ENCODE assay signal across 8 cellular contexts in the genomic region with DNA sequence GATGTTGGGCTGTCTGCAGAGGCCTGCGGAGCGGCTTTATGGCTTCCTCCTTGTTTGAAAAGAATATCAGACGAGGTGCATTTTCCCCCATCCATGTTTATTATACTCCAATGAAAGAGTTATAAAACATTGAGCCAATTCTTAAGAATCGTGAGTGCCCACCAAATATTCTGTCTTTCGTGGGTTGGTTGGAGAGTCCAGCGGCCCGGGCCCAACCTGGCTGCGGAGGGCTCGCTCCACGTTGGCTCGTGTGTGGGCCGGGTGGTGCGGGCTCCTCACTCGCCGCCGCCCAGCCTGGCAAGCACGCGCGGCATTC. TPM values are rescaled to one million over a fixed set of nuclear protein-coding genes. Genes with fewer than 3 reads are reported as not detected.
DNase-seq lines count a peak whose midpoint lies in the region; ATAC-seq, FAIRE-seq and TF ChIP-seq lines count a peak whose summit lies in the region.

No MANE protein-coding gene starts in this region.

- H4K8ac ChIP-seq in mesendoderm (ENCODE audit: low read depth, low read length): no peak overlapping the region

- no peak overlapping the region for H4K5ac ChIP-seq in mesendoderm (ENCODE audit: low read length)

- peak overlapping the region; percentile 91 for H3K56ac ChIP-seq in mesendoderm (ENCODE audit: low read length)

- TF ChIP-seq CTCF in bronchial epithelial cell (IDR thresholded peaks at IDR 0.05; ENCODE audit: insufficient read depth, low read length, severe bottlenecking): no peak
- no peak for TF ChIP-seq CTCF in upper lobe of left lung (IDR thresholded peaks at IDR 0.05)

- H3K79me1 ChIP-seq in mesendoderm (ENCODE audit: low read length): peaks cover 18% of the 10 kb centered on the region

- H3K36me3 ChIP-seq in bronchial epithelial cell (ENCODE audit: control insufficient read depth, insufficient read depth, low read length): peaks cover 2% of the 10 kb centered on the region
- peaks cover 2% of the 10 kb centered on the region for H3K36me3 ChIP-seq in mesendoderm (ENCODE audit: control insufficient read depth, insufficient read depth, low read length)
- peaks cover 0 to 8% (median 0%) of the 10 kb centered on the region in 4 donors for H3K36me3 ChIP-seq in upper lobe of left lung

- H3K9me3 ChIP-seq in upper lobe of left lung: no peaks in the 10 kb centered on the region

- ATAC-seq in upper lobe of left lung (ENCODE audit: low FRiP score in 2 of 2) (no peak), GM21515 (IDR thresholded peaks at IDR 0.05; ENCODE audit: unreplicated experiment) (no peak)

- H3K18ac ChIP-seq in mesendoderm (ENCODE audit: low read length): peak overlapping the region; percentile 75

- peaks cover 57% of the 10 kb centered on the region for H3K27me3 Mint-ChIP-seq in activated naive CD4-positive, alpha-beta T cell treated with anti-CD3 and anti-CD28 coated beads, Interleukin-2, amount 10 ng/mL, durations not matched to agents 7 days and 5 days

- FAIRE-seq in bronchial epithelial cell (lab: Jason Lieb, UNC): no peak

- H3K23ac ChIP-seq in mesendoderm (ENCODE audit: low read length): no peak overlapping the region

- peak overlapping the region; percentile 60 for H3K4me3 Mint-ChIP-seq in activated naive CD4-positive, alpha-beta T cell treated with anti-CD3 and anti-CD28 coated beads, Interleukin-2, amount 10 ng/mL, durations not matched to agents 7 days and 5 days

- no peak overlapping the region for H2BK15ac ChIP-seq in mesendoderm (replicated peaks; ENCODE audit: low read depth)

- H3K4ac ChIP-seq in mesendoderm (ENCODE audit: low read depth, low read length): peak overlapping the region; percentile 73

- no peak for TF ChIP-seq EP300 in upper lobe of left lung (IDR thresholded peaks at IDR 0.05)

- no peak overlapping the region for H2AK5ac ChIP-seq in mesendoderm (ENCODE audit: low read length)

- H3K4me3 ChIP-seq in bronchial epithelial cell (ENCODE audit: low read depth, low read length) (peak overlapping the region; percentile 51), mesendoderm (ENCODE audit: low read length) (no peak overlapping the region), upper lobe of left lung (peak overlapping the region in 3 of 4 donors; percentile 52 to 79 (median 66))

- WGBS in mesendoderm (ENCODE audit: extremely low coverage, insufficient coverage, low lambda C conversion rate): no CpG with 5 or more reads among the region's 19 CpGs
- WGBS in upper lobe of left lung, 2 donors: 57 to 70% methylated on average over 12 to 19 of the region's 19 CpGs

- CTCF ChIA-PET in activated naive CD4-positive, alpha-beta T cell treated with anti-CD3 and anti-CD28 coated beads, Interleukin-2, amount 10 ng/mL, durations not matched to agents 7 days and 5 days (lab: Charles Lee): no interaction called here

- peaks cover 23% of the 10 kb centered on the region for H3K4me1 Mint-ChIP-seq in activated naive CD4-positive, alpha-beta T cell treated with anti-CD3 and anti-CD28 coated beads, Interleukin-2, amount 10 ng/mL, durations not matched to agents 7 days and 5 days

- no peak for TF ChIP-seq POLR2A in upper lobe of left lung (IDR thresholded peaks at IDR 0.05)

- peak overlapping the region; percentile 81 for H3K4me2 ChIP-seq in mesendoderm (ENCODE audit: low read length)

- no peak overlapping the region for H2BK5ac ChIP-seq in mesendoderm (ENCODE audit: low read length)

- H3K27ac Mint-ChIP-seq in activated naive CD4-positive, alpha-beta T cell treated with anti-CD3 and anti-CD28 coated beads, Interleukin-2, amount 10 ng/mL, durations not matched to agents 7 days and 5 days: no peak overlapping the region

- no peaks in the 10 kb centered on the region for H3K9me3 Mint-ChIP-seq in activated naive CD4-positive, alpha-beta T cell treated with anti-CD3 and anti-CD28 coated beads, Interleukin-2, amount 10 ng/mL, durations not matched to agents 7 days and 5 days

- H3K36me3 Mint-ChIP-seq in activated naive CD4-positive, alpha-beta T cell treated with anti-CD3 and anti-CD28 coated beads, Interleukin-2, amount 10 ng/mL, durations not matched to agents 7 days and 5 days: no peaks in the 10 kb centered on the region

- H3K27ac ChIP-seq in mesendoderm (ENCODE audit: low read depth, low read length): no peak overlapping the region
- H3K27ac ChIP-seq in upper lobe of left lung: peak overlapping the region in 1 of 4 donors; percentile 67

- DNase-seq in activated naive CD4-positive, alpha-beta T cell treated with anti-CD3 and anti-CD28 coated beads, Interleukin-2, amount 10 ng/mL, durations not matched to agents 7 days and 5 days: no peak
- no peak for DNase-seq in activated naive CD4-positive, alpha-beta T cell treated with Interleukin-2 at 50 U/mL for 16 hours
- DNase-seq in bronchial epithelial cell (ENCODE audit: low read depth): no peak
- no peak for DNase-seq in mesendoderm
- DNase-seq in upper lobe of left lung: no peak
- no peak for DNase-seq in retina
- no peak for DNase-seq in midbrain (lab: John Stamatoyannopoulos, UW)

- peaks cover 34% of the 10 kb centered on the region for H3K79me2 ChIP-seq in mesendoderm (ENCODE audit: control insufficient read depth, insufficient read depth, low read length)

- H3K4me1 ChIP-seq in mesendoderm (ENCODE audit: control insufficient read depth, low read depth, low read length) (peaks cover 8% of the 10 kb centered on the region), upper lobe of left lung (peaks cover 25 to 60% (median 38%) of the 10 kb centered on the region in 4 donors)

- H3K27me3 ChIP-seq in bronchial epithelial cell (ENCODE audit: control insufficient read depth, insufficient read depth, low read length) (no peaks in the 10 kb centered on the region), mesendoderm (ENCODE audit: insufficient read depth, low read length, poor library complexity) (no peaks in the 10 kb centered on the region), upper lobe of left lung (no peaks in the 10 kb centered on the region)

- H3K9ac ChIP-seq in mesendoderm (ENCODE audit: low read length): peak overlapping the region; percentile 85

- H2BK120ac ChIP-seq in mesendoderm (ENCODE audit: low read depth, low read length): no peak overlapping the region

RNA-seq across cellular contexts. Expression of gene HS6ST1, which starts 0.7 kb away (rescaled TPM):
- total RNA-seq in bronchial epithelial cell: 19.2 and 21.3 TPM in 2 replicates
- 29.4 TPM for polyA plus RNA-seq in mesendoderm (2013, experiment 1 of 2)
- polyA plus RNA-seq in mesendoderm (2013, experiment 2 of 2): 29.5 TPM
- total RNA-seq in upper lobe of left lung: 10 to 100 TPM; 24.0 to 96.8 (median 37.0) TPM
